11 cellular contexts compared by ENCODE assay signal in the genomic region with DNA sequence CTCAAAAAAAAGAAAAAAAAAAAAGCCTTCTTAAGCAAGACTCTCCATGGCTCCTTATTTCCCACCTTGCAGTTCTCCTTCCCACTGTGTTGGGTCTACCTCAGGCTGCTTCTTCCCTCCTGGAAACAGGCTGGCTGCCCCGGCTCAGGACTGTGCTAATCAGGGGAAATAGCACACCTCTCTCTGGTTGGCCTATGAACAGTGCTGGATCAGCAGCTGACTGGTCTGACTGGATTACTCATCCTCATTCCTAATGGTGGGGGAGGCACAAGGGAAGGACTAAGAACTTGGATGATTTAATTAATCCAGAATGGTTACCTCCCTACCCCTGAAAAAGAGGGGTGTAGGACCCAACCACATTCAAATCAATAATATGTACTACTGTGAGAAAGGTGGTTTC. TPM values are rescaled to one million over a fixed set of nuclear protein-coding genes. Genes with fewer than 3 reads are reported as not detected.
DNase-seq lines count a peak whose midpoint lies in the region; ATAC-seq and TF ChIP-seq lines count a peak whose summit lies in the region.
"Had no signal": no experiment of that assay in that cellular context is flagged by ENCODE, and none has a peak within 500 bp of the region (broad histone marks: within the 10 kb centered on the region; RNA-seq: fewer than 3 reads in every experiment).

No MANE protein-coding gene starts in this region.

- H3K27me3 Mint-ChIP-seq in osteocyte (ENCODE audit: unreplicated experiment): no peaks in the 10 kb centered on the region
- H3K27me3 Mint-ChIP-seq: central memory CD8-positive, alpha-beta T cell; stimulated activated memory B cell treated with anti-CD40 and anti-IgM and Interleukin-4, amounts not matched to agents 10 μg/mL and 1 μg/mL and 100 μg/mL, for 72 hours had no signal

- H3K27ac Mint-ChIP-seq in osteocyte (ENCODE audit: unreplicated experiment): peak overlapping the region; percentile 10
- H3K27ac Mint-ChIP-seq: stimulated activated memory B cell treated with anti-CD40 and anti-IgM and Interleukin-4, amounts not matched to agents 10 μg/mL and 1 μg/mL and 100 μg/mL, for 72 hours had no signal

- H3K4me3 Mint-ChIP-seq in osteocyte (ENCODE audit: unreplicated experiment): no peak overlapping the region
- H3K4me3 Mint-ChIP-seq: central memory CD8-positive, alpha-beta T cell; stimulated activated memory B cell treated with anti-CD40 and anti-IgM and Interleukin-4, amounts not matched to agents 10 μg/mL and 1 μg/mL and 100 μg/mL, for 72 hours had no signal

- no peak for TF ChIP-seq CTCF in osteocyte (IDR thresholded peaks at IDR 0.05)

- H2AFZ ChIP-seq in GM23248: peak overlapping the region; percentile 42; the same call in 1 of the 2 replicates

- peaks cover 37% of the 10 kb centered on the region for H3K79me2 ChIP-seq in GM23248 (ENCODE audit: insufficient read depth)

- H3K27me3 ChIP-seq in GM23248 (replicated peaks; ENCODE audit: insufficient read depth): no peaks in the 10 kb centered on the region

- H3K4me3 ChIP-seq in GM23248: no peak overlapping the region

- ATAC-seq in HG02885 (IDR thresholded peaks at IDR 0.05; ENCODE audit: poor library complexity, unreplicated experiment): no peak
- ATAC-seq: stimulated activated memory B cell treated with anti-CD40 and anti-IgM and Interleukin-4, amounts not matched to agents 10 μg/mL and 1 μg/mL and 100 μg/mL, for 72 hours had no signal

- peaks cover 3% of the 10 kb centered on the region for H3K36me3 Mint-ChIP-seq in osteocyte (ENCODE audit: unreplicated experiment)

- no peaks in the 10 kb centered on the region for H3K9me2 ChIP-seq in GM23248 (ENCODE audit: insufficient read depth)

- H4K20me1 ChIP-seq in GM23248 (ENCODE audit: insufficient read depth): 0 out of 2 replicates have a peak, but pooled peaks cover under 1% of the 10 kb centered on the region

- H3K36me3 ChIP-seq in GM23248 (ENCODE audit: low read depth): 0 out of 2 replicates have a peak, but pooled peaks cover 4% of the 10 kb centered on the region

- peak overlapping the region; percentile 19; the same call in 1 of the 2 replicates for H3K27ac ChIP-seq in GM23248

- H3K9ac ChIP-seq in GM23248: no peak overlapping the region

- DNase-seq in GM23248 (peak; percentile 87), SK-MEL-5 (ENCODE audit: low read depth, low spot score) (peak; percentile 26), fibroblast of gingiva (ENCODE audit: low read depth) (peak; percentile 50), osteocyte (ENCODE audit: extremely low spot score, unreplicated experiment) (no peak), occipital lobe (lab: John Stamatoyannopoulos, UW) (no peak), NCI-H1105 treated with DMSO at 0.1 percent for 48 hours (lab: John Stamatoyannopoulos, UW) (no peak)
- no peak for DNase-seq in stimulated activated CD4-positive, alpha-beta T cell treated with anti-CD3 and anti-CD28 coated beads, Interleukin-2, amount 100 ng/mL, for 48 hours
- DNase-seq: NCI-H526 treated with DMSO at 0.1 percent for 48 hours had no signal

- H3K4me1 ChIP-seq in GM23248 (ENCODE audit: insufficient read depth): peaks cover 18% of the 10 kb centered on the region

- peaks cover 18% of the 10 kb centered on the region for H3F3A ChIP-seq in GM23248 (ENCODE audit: insufficient read depth)

- no peaks in the 10 kb centered on the region for H3K9me3 Mint-ChIP-seq in osteocyte (ENCODE audit: unreplicated experiment)
- H3K9me3 Mint-ChIP-seq: central memory CD8-positive, alpha-beta T cell; stimulated activated memory B cell treated with anti-CD40 and anti-IgM and Interleukin-4, amounts not matched to agents 10 μg/mL and 1 μg/mL and 100 μg/mL, for 72 hours had no signal

- peaks cover 21% of the 10 kb centered on the region for H3K4me1 Mint-ChIP-seq in osteocyte (ENCODE audit: unreplicated experiment)

- H3K4me2 ChIP-seq in GM23248 (ENCODE audit: unreplicated experiment): no peak overlapping the region

- 8 to 10% methylated on average over 1 of the region's 1 CpG for WGBS in GM23248 (ENCODE audit: low coverage in 1 of 2, low lambda C conversion rate in 2 of 2, missing lambda C conversion rate in 2 of 2), 2 experiments

- H3K9me3 ChIP-seq in GM23248 (ENCODE audit: low read depth): no peaks in the 10 kb centered on the region

- in situ Hi-C loops in GM23248 (cut with MboI) (no loop called here), SK-MEL-5 (cut with HindIII; ENCODE audit: low pct_unique_long_range_greater_than_20kb, low sequenced_read_pairs) (no loop called here)

RNA-seq across cellular contexts. Expression of a gene that starts 3.9 kb away (rescaled TPM):
- 141 and 171 TPM in 2 replicates for total RNA-seq in GM23248 (2014; rRNA removed; shearing (Covaris generic))
- 238 and 243 TPM in 2 replicates for polyA plus RNA-seq in GM23248 (2016; fragmentation: Nextera tagmentation; extraction: Ambion mirVana)
- 225 and 237 TPM in 2 replicates for total RNA-seq in SK-MEL-5 (2014; rRNA removed; shearing (Covaris generic))
- polyA plus RNA-seq in SK-MEL-5 (2015; cell fraction: cytosol; rRNA removed): 252 and 282 TPM in 2 replicates
- polyA plus RNA-seq in SK-MEL-5 (2015; cell fraction: nucleus; rRNA removed): 304 and 338 TPM in 2 replicates
- total RNA-seq in osteocyte (209 and 216 TPM in 2 replicates), occipital lobe (202 TPM)

RNA-seq across cellular contexts. Expression of a gene that starts 43.0 kb away (rescaled TPM):
- 30.5 and 35.6 TPM in 2 replicates for total RNA-seq in GM23248 (2014; rRNA removed; shearing (Covaris generic))
- 50.4 and 51.1 TPM in 2 replicates for polyA plus RNA-seq in GM23248 (2016; fragmentation: Nextera tagmentation; extraction: Ambion mirVana)
- total RNA-seq in SK-MEL-5 (2014; rRNA removed; shearing (Covaris generic)): 8.4 and 10.7 TPM in 2 replicates
- 11.4 and 14.5 TPM in 2 replicates for polyA plus RNA-seq in SK-MEL-5 (2015; cell fraction: cytosol; rRNA removed)
- 18.7 and 24.5 TPM in 2 replicates for polyA plus RNA-seq in SK-MEL-5 (2015; cell fraction: nucleus; rRNA removed)
- total RNA-seq in osteocyte: 51.6 and 53.9 TPM in 2 replicates
- total RNA-seq in occipital lobe: 11.9 TPM

Comparison
In these comparisons a context has a peak if more than half of its experiments do, and no peak if none do; other contexts are left out.
1. DNase-seq: peak in GM23248 (single experiment), SK-MEL-5 (single experiment) and fibroblast of gingiva (single experiment); none in osteocyte (single experiment), occipital lobe (single experiment), NCI-H1105 treated with DMSO at 0.1 percent for 48 hours (single experiment) and stimulated activated CD4-positive, alpha-beta T cell treated with anti-CD3 and anti-CD28 coated beads, Interleukin-2, amount 100 ng/mL, for 48 hours (0 of 2).